10 cellular contexts compared by ENCODE assay signal in genomic region chr7:92830532-92831110, GRCh38. TPM values are rescaled to one million over a fixed set of nuclear protein-coding genes. Genes with fewer than 3 reads are reported as not detected.
DNase-seq lines count a peak whose midpoint lies in the region; ATAC-seq and TF ChIP-seq lines count a peak whose summit lies in the region.
"Had no signal": no experiment of that assay in that cellular context is flagged by ENCODE, and none has a peak within 500 bp of the region (broad histone marks: within the 10 kb centered on the region; RNA-seq: fewer than 3 reads in every experiment).

No MANE protein-coding gene starts in this region.

- H3K9ac ChIP-seq in iPS-20b (ENCODE audit: low read depth, low read length): no peak overlapping the region

- H3K4me3 Mint-ChIP-seq in CD4-positive, CD25-positive, alpha-beta regulatory T cell: peak overlapping the region; percentile 29 to 99 (median 94)
- peak overlapping the region; percentile 96 for H3K4me3 Mint-ChIP-seq in HFFc6
- H3K4me3 Mint-ChIP-seq in activated B cell treated with CpG ODN at 0.5 μM for 24 hours: peak overlapping the region; percentile 11

- no peaks in the 10 kb centered on the region for H3K27me3 ChIP-seq in CD4-positive, CD25-positive, alpha-beta regulatory T cell (ENCODE audit: control insufficient read depth, insufficient read depth, low read length)
- peaks cover 17% of the 10 kb centered on the region; the same call in 1 of the 2 replicates for H3K27me3 ChIP-seq in iPS-20b (ENCODE audit: insufficient read depth, low read length)
- H3K27me3 ChIP-seq: neutrophil had no signal

- no peak for ATAC-seq in CD4-positive, CD25-positive, alpha-beta regulatory T cell (ENCODE audit: low read depth in 2 of 2)
- ATAC-seq in activated B cell treated with CpG ODN at 0.5 μM for 24 hours (ENCODE audit: low read depth): no peak

- peaks cover 54% of the 10 kb centered on the region for H3K4me1 ChIP-seq in CD4-positive, CD25-positive, alpha-beta regulatory T cell (ENCODE audit: control insufficient read depth, insufficient read depth, low read length, poor library complexity, severe bottlenecking)
- peaks cover 38% of the 10 kb centered on the region for H3K4me1 ChIP-seq in iPS-20b (ENCODE audit: insufficient read depth, low read length)

- H3K36me3 Mint-ChIP-seq in CD4-positive, CD25-positive, alpha-beta regulatory T cell: no peaks in the 10 kb centered on the region
- H3K36me3 Mint-ChIP-seq in HFFc6 (ENCODE audit: low read depth) (peaks cover 53% of the 10 kb centered on the region), activated B cell treated with CpG ODN at 0.5 μM for 24 hours (ENCODE audit: low read depth) (peaks cover 21% of the 10 kb centered on the region)

- CTCF ChIA-PET in activated B cell treated with CpG ODN at 0.5 μM for 24 hours (lab: Charles Lee): interaction anchor here (2.0 kb wide), 1 partner anchor 12 kb away, joined by 8 read pairs; no protein-coding TSS in a partner anchor

- POLR2A ChIA-PET in activated B cell treated with CpG ODN at 0.5 μM for 24 hours (lab: Charles Lee): interaction anchor here (0.6 kb wide), 1 partner anchor 29 kb away, joined by 3 read pairs; no protein-coding TSS in a partner anchor

- no peaks in the 10 kb centered on the region for H3K36me3 ChIP-seq in CD4-positive, CD25-positive, alpha-beta regulatory T cell (ENCODE audit: control insufficient read depth, insufficient read depth, low read length)
- H3K36me3 ChIP-seq in iPS-20b (ENCODE audit: insufficient read depth, low read depth, low read length): no peaks in the 10 kb centered on the region
- H3K36me3 ChIP-seq: neutrophil had no signal

- TF ChIP-seq CTCF in HFFc6 (IDR thresholded peaks at IDR 0.05) (no peak), activated B cell treated with CpG ODN at 0.5 μM for 24 hours (IDR thresholded peaks at IDR 0.05) (no peak)

- intact Hi-C loops in activated B cell treated with CpG ODN at 0.5 μM for 24 hours (cut with micrococcal nuclease): loop anchor here (5.0 to 10.0 kb wide), 4 partner anchors 63 to 888 kb away; partner anchors contain the start of genes AKAP9, ANKIB1, KRIT1 and SAMD9L

- H3K27me3 Mint-ChIP-seq in CD4-positive, CD25-positive, alpha-beta regulatory T cell: peaks cover 4% of the 10 kb centered on the region
- H3K27me3 Mint-ChIP-seq in HFFc6 (ENCODE audit: insufficient read depth): no peaks in the 10 kb centered on the region; the same call in none of the 2 replicates
- no peaks in the 10 kb centered on the region for H3K27me3 Mint-ChIP-seq in activated B cell treated with CpG ODN at 0.5 μM for 24 hours

- peak overlapping the region; percentile 79 for H3K27ac ChIP-seq in CD4-positive, CD25-positive, alpha-beta regulatory T cell (ENCODE audit: insufficient read depth, low read length, poor library complexity, severe bottlenecking)
- no peak overlapping the region for H3K27ac ChIP-seq in iPS-20b (ENCODE audit: low read length)
- H3K27ac ChIP-seq: neutrophil had no signal

- peak overlapping the region; percentile 89 for H3K4me3 ChIP-seq in CD4-positive, CD25-positive, alpha-beta regulatory T cell (ENCODE audit: low read depth, low read length)
- H3K4me3 ChIP-seq in iPS-20b (ENCODE audit: low read length): peak overlapping the region; percentile 77

- peaks cover 13 to 67% (median 47%) of the 10 kb centered on the region in 4 donors for H3K4me1 Mint-ChIP-seq in CD4-positive, CD25-positive, alpha-beta regulatory T cell
- H3K4me1 Mint-ChIP-seq in HFFc6 (ENCODE audit: low read depth): peaks cover 69% of the 10 kb centered on the region
- peaks cover 34% of the 10 kb centered on the region for H3K4me1 Mint-ChIP-seq in activated B cell treated with CpG ODN at 0.5 μM for 24 hours

- H3K27ac Mint-ChIP-seq in CD4-positive, CD25-positive, alpha-beta regulatory T cell: peak overlapping the region in 2 of 3 donors; percentile 79 to 86
- H3K27ac Mint-ChIP-seq in HFFc6: peak overlapping the region; percentile 97
- H3K27ac Mint-ChIP-seq in activated B cell treated with CpG ODN at 0.5 μM for 24 hours: no peak overlapping the region

- no peaks in the 10 kb centered on the region for H3K9me3 ChIP-seq in CD4-positive, CD25-positive, alpha-beta regulatory T cell (ENCODE audit: control insufficient read depth in 2 of 2, low read length in 2 of 2)
- H3K9me3 ChIP-seq in iPS-20b (ENCODE audit: insufficient read depth, low read depth, low read length): no peaks in the 10 kb centered on the region
- H3K9me3 ChIP-seq: neutrophil had no signal

- no peak for DNase-seq in CD4-positive, CD25-positive, alpha-beta regulatory T cell
- DNase-seq in HFFc6 (no peak), activated B cell treated with CpG ODN at 0.5 μM for 24 hours (no peak), SW 1271 (lab: John Stamatoyannopoulos, UW) (no peak), medulla oblongata (ENCODE audit: extremely low spot score) (no peak), NCI-H748 (lab: John Stamatoyannopoulos, UW; ENCODE audit: unreplicated experiment) (no peak)
- DNase-seq in stimulated activated CD4-positive, alpha-beta T cell treated with anti-CD3 and anti-CD28 coated beads, Interleukin-15, amount 100 ng/mL, for 24 hours: no peak
- DNase-seq: stimulated activated naive CD4-positive, alpha-beta T cell treated with Interleukin-2 at 50 U/mL for 16 hours had no signal

- no peaks in the 10 kb centered on the region for H3K9me3 Mint-ChIP-seq in CD4-positive, CD25-positive, alpha-beta regulatory T cell
- H3K9me3 Mint-ChIP-seq in HFFc6 (no peaks in the 10 kb centered on the region), activated B cell treated with CpG ODN at 0.5 μM for 24 hours (no peaks in the 10 kb centered on the region)

RNA-seq across cellular contexts. Expression of gene CDK6, which starts 5.8 kb away (rescaled TPM):
- total RNA-seq in CD4-positive, CD25-positive, alpha-beta regulatory T cell: 32.6 TPM
- 10 to 100 TPM in 1 of 4 donors, 1 to 10 TPM in 3; 5.5 to 11.8 (median 8.8) TPM for polyA plus RNA-seq in CD4-positive, CD25-positive, alpha-beta regulatory T cell
- 10 to 100 TPM; 54.5 to 90.0 (median 58.9) TPM for total RNA-seq in HFFc6 (2021; fragmentation: NEBNext Ultra II Directional; extraction: Animal tissue kit (Norgen Biotek cat#: 25700))
- total RNA-seq in activated B cell treated with CpG ODN at 0.5 μM for 24 hours: 26.1 and 30.5 TPM in 2 replicates

Comparison
In these comparisons a context has a peak if more than half of its experiments do, and no peak if none do; other contexts are left out.
1. H3K4me3 Mint-ChIP-seq: peak in every context shown above with its lines; median percentile 96 in HFFc6; 94 in CD4-positive, CD25-positive, alpha-beta regulatory T cell; 11 in activated B cell treated with CpG ODN at 0.5 μM for 24 hours.